In genomic region chr10:30435068-30435422, GRCh38 we compare ENCODE assay signal across 8 cellular contexts. TPM values are rescaled to one million over a fixed set of nuclear protein-coding genes. Genes with fewer than 3 reads are reported as not detected.
A peak's percentile ranks its signal among the peaks of the same experiment; 100 is the strongest.
DNase-seq lines count a peak whose midpoint lies in the region; ATAC-seq lines count a peak whose summit lies in the region.

No MANE protein-coding gene starts in this region.

- H3K9me3 Mint-ChIP-seq in activated T-helper 17 cell treated with anti-CD3 and anti-CD28 coated beads, Interleukin-2, amount 50 U/mL, for 72 hours: no peaks in the 10 kb centered on the region

- no peaks in the 10 kb centered on the region for H3K27me3 Mint-ChIP-seq in activated T-helper 17 cell treated with anti-CD3 and anti-CD28 coated beads, Interleukin-2, amount 50 U/mL, for 72 hours

- DNase-seq in NCI-H82 (lab: John Stamatoyannopoulos, UW) (peak; percentile 3), NCI-H82 treated with DMSO at 0.1 percent for 48 hours (lab: John Stamatoyannopoulos, UW; ENCODE audit: unreplicated experiment) (no peak), left ventricle myocardium superior (peak; percentile 50), sciatic nerve (ENCODE audit: low spot score) (peak; percentile 69), NCI-H446 treated with DMSO at 0.1 percent for 48 hours (lab: John Stamatoyannopoulos, UW) (no peak), SW 1271 (lab: John Stamatoyannopoulos, UW) (no peak)

- intact Hi-C loops in left ventricle myocardium superior (cut with micrococcal nuclease) (no loop called here), sciatic nerve (cut with DNase I) (no loop called here)

- H3K27ac Mint-ChIP-seq in activated T-helper 17 cell treated with anti-CD3 and anti-CD28 coated beads, Interleukin-2, amount 50 U/mL, for 72 hours: peak overlapping the region; percentile 87

- peak overlapping the region; percentile 78 for H3K4me3 Mint-ChIP-seq in activated T-helper 17 cell treated with anti-CD3 and anti-CD28 coated beads, Interleukin-2, amount 50 U/mL, for 72 hours

- H3K36me3 Mint-ChIP-seq in activated T-helper 17 cell treated with anti-CD3 and anti-CD28 coated beads, Interleukin-2, amount 50 U/mL, for 72 hours (ENCODE audit: low read depth): peaks cover 63% of the 10 kb centered on the region

- ATAC-seq in activated T-helper 17 cell treated with anti-CD3 and anti-CD28 coated beads, Interleukin-2, amount 50 U/mL, for 72 hours (replicated peaks): no peak
- ATAC-seq in left ventricle myocardium superior (no peak), sciatic nerve (no peak), HG03108 (IDR thresholded peaks at IDR 0.05; ENCODE audit: unreplicated experiment) (no peak)

- H3K4me1 Mint-ChIP-seq in activated T-helper 17 cell treated with anti-CD3 and anti-CD28 coated beads, Interleukin-2, amount 50 U/mL, for 72 hours: peaks cover 26% of the 10 kb centered on the region

RNA-seq across cellular contexts. Expression of gene MAP3K8, which starts 1.1 kb away (rescaled TPM):
- 10 to 100 TPM; 33.7 to 58.6 TPM for total RNA-seq in activated T-helper 17 cell treated with anti-CD3 and anti-CD28 coated beads, Interleukin-2, amount 50 U/mL, for 72 hours
- total RNA-seq in left ventricle myocardium superior: 7.4 TPM
- total RNA-seq in sciatic nerve: 85.2 TPM

Comparison
In these comparisons a context has a peak if more than half of its experiments do, and no peak if none do; other contexts are left out.
1. DNase-seq: peak in NCI-H82 (single experiment), left ventricle myocardium superior (single experiment) and sciatic nerve (single experiment); none in NCI-H82 treated with DMSO at 0.1 percent for 48 hours (single experiment), NCI-H446 treated with DMSO at 0.1 percent for 48 hours (single experiment) and SW 1271 (0 of 2).